In genomic region chr4:114193625-114194399, GRCh38 we compare ENCODE assay signal across 2 cellular contexts.
A peak's percentile ranks its signal among the peaks of the same experiment; 100 is the strongest.
TF ChIP-seq lines count a peak whose summit lies in the region.

No MANE protein-coding gene starts in this region.

TF ChIP-seq in liver, 16 proteins besides CTCF, POLR2A, EP300 and RAD21 (continued from another document):
- TF ChIP-seq ZBTB33 (IDR thresholded peaks at IDR 0.05) (no peak), NR2F2 (IDR thresholded peaks at IDR 0.05) (peak; percentile 72), JUND (IDR thresholded peaks at IDR 0.05) (no peak), MAX (IDR thresholded peaks at IDR 0.05) (no peak), YY1 (IDR thresholded peaks at IDR 0.05) (no peak), FOXA1 (IDR thresholded peaks at IDR 0.05) (no peak), HNF4A (conservative IDR thresholded peaks at IDR 0.05) (no peak), GABPA (IDR thresholded peaks at IDR 0.05 in 1 of 2, conservative IDR thresholded peaks at IDR 0.05 in 1 of 2) (no peak), SP1 (IDR thresholded peaks at IDR 0.05) (no peak), RXRA (IDR thresholded peaks at IDR 0.05) (peak in 1 of 2 donors; percentile 7)

TF ChIP-seq in HepG2, 621 proteins besides CTCF, POLR2A, EP300 and RAD21 (continued from another document):
- TF ChIP-seq ZNF281 (CRISPR knock-in tag; IDR thresholded peaks at IDR 0.05; ENCODE audit: borderline replicate concordance) (no peak), UBTF (CRISPR knock-in tag; IDR thresholded peaks at IDR 0.05) (no peak), THAP9 (CRISPR knock-in tag; IDR thresholded peaks at IDR 0.05; ENCODE audit: borderline replicate concordance) (no peak), NFIC (IDR thresholded peaks at IDR 0.05; ENCODE audit: low read length) (no peak), ZNF766 (CRISPR knock-in tag; IDR thresholded peaks at IDR 0.05; ENCODE audit: borderline replicate concordance) (no peak), ZNF383 (CRISPR knock-in tag; IDR thresholded peaks at IDR 0.05; ENCODE audit: borderline replicate concordance) (no peak), U2AF2 (IDR thresholded peaks at IDR 0.05; ENCODE audit: low read depth, low read length) (no peak), ZNF646 (CRISPR knock-in tag; IDR thresholded peaks at IDR 0.05) (no peak), ZFY (CRISPR knock-in tag; IDR thresholded peaks at IDR 0.05) (no peak), POGK (CRISPR knock-in tag; conservative IDR thresholded peaks at IDR 0.05) (no peak), HNRNPH1 (optimal IDR thresholded peaks at IDR 0.05; ENCODE audit: low read depth, low read length) (no peak), ONECUT2 (CRISPR knock-in tag; IDR thresholded peaks at IDR 0.05) (no peak), ATRX (CRISPR knock-in tag; IDR thresholded peaks at IDR 0.05; ENCODE audit: borderline replicate concordance) (no peak), MXI1 (IDR thresholded peaks at IDR 0.05; ENCODE audit: borderline replicate concordance, low read depth, low read length) (no peak), MBD4 (IDR thresholded peaks at IDR 0.05; ENCODE audit: borderline replicate concordance, low read length) (no peak), HCFC1 (IDR thresholded peaks at IDR 0.05; ENCODE audit: low read depth, low read length) (no peak)
